27 cellular contexts compared by ENCODE assay signal in genomic region chr1:202146993-202147392, GRCh38. TPM values are rescaled to one million over a fixed set of nuclear protein-coding genes. Genes with fewer than 3 reads are reported as not detected.
A peak's percentile ranks its signal among the peaks of the same experiment; 100 is the strongest.
DNase-seq lines count a peak whose midpoint lies in the region; ATAC-seq, FAIRE-seq and TF ChIP-seq lines count a peak whose summit lies in the region.
"Had no signal": no experiment of that assay in that cellular context is flagged by ENCODE, and none has a peak within 500 bp of the region (broad histone marks: within the 10 kb centered on the region; RNA-seq: fewer than 3 reads in every experiment).

No MANE protein-coding gene starts in this region.

- no peak for ATAC-seq in HepG2
- ATAC-seq: sciatic nerve; stimulated activated memory B cell treated with anti-CD40 and anti-IgM and Interleukin-4, amounts not matched to agents 10 μg/mL and 1 μg/mL and 100 μg/mL, for 72 hours had no signal

- intact Hi-C loops in activated CD4-positive, alpha-beta T cell treated with anti-CD3 and anti-CD28 coated beads, Interleukin-2, amount 10 ng/mL, durations not matched to agents 24 days and 14 days (cut with micrococcal nuclease) = no loop called here
- intact Hi-C loops in HepG2 (cut with micrococcal nuclease; ENCODE audit: unreplicated experiment) = no loop called here

- peaks cover 26% of the 10 kb centered on the region for H3K4me1 ChIP-seq in HepG2 (ENCODE audit: insufficient read depth, low read length)
- H3K4me1 ChIP-seq: BE2C had no signal

- no peaks in the 10 kb centered on the region for H3K36me3 ChIP-seq in HepG2 (replicated peaks in 1 of 2; ENCODE audit: control insufficient read depth in 1 of 2, insufficient read depth in 2 of 2, low read length in 2 of 2)
- H3K36me3 ChIP-seq: BE2C, brain microvascular endothelial cell, prostate gland, SJCRH30, upper lobe of left lung had no signal

- no peaks in the 10 kb centered on the region for H3K9me3 ChIP-seq in HepG2 (ENCODE audit: low read length)
- H3K9me3 ChIP-seq: BE2C, prostate gland, SJCRH30, upper lobe of left lung had no signal

- H2AFZ ChIP-seq in HepG2 (ENCODE audit: low read length) = no peak overlapping the region

- BruUV-seq in HepG2 (replicated peaks; lab: Mats Ljungman, UMichigan) = no TSS peak

- no peaks in the 10 kb centered on the region for H3K27me3 Mint-ChIP-seq in activated CD4-positive, alpha-beta T cell treated with anti-CD3 and anti-CD28 coated beads, Interleukin-2, amount 10 ng/mL, durations not matched to agents 24 days and 14 days
- H3K27me3 Mint-ChIP-seq in IgD-negative memory B cell (peaks cover 2% of the 10 kb centered on the region), nephron (ENCODE audit: low read depth) (peaks cover 7% of the 10 kb centered on the region)
- H3K27me3 Mint-ChIP-seq: activated B cell treated with CpG ODN at 0.5 μM for 24 hours; stimulated activated memory B cell treated with anti-CD40 and anti-IgM and Interleukin-4, amounts not matched to agents 10 μg/mL and 1 μg/mL and 100 μg/mL, for 72 hours had no signal

- H3K4me3 ChIP-seq in HepG2 (replicated peaks in 1 of 3; ENCODE audit: insufficient read depth in 1 of 3, low read depth in 2 of 3, low read length in 3 of 3) = no peak overlapping the region
- H3K4me3 ChIP-seq: prostate gland, SJCRH30, upper lobe of left lung had no signal

- H3K27me3 ChIP-seq in HepG2 (ENCODE audit: control insufficient read depth in 1 of 2, insufficient read depth in 2 of 2, low read length in 2 of 2) = peaks cover 0 to 59% of the 10 kb centered on the region in 2 experiments; a peak in 4 of 5 replicates
- H3K27me3 ChIP-seq: BE2C, brain microvascular endothelial cell, upper lobe of left lung had no signal

- no peak for DNase-seq in activated CD4-positive, alpha-beta T cell treated with anti-CD3 and anti-CD28 coated beads, Interleukin-2, amount 10 ng/mL, durations not matched to agents 24 days and 14 days
- no peak for DNase-seq in activated CD4-positive, alpha-beta T cell treated with anti-CD3 and anti-CD28 coated beads for 4 hours
- DNase-seq in NCI-H1436 treated with DMSO at 0.1 percent for 48 hours (lab: John Stamatoyannopoulos, UW) (no peak), HepG2 (ENCODE audit: low spot score) (no peak)
- DNase-seq: activated B cell treated with CpG ODN at 0.5 μM for 24 hours; activated naive CD4-positive, alpha-beta T cell; activated T-cell treated with anti-CD3 and anti-CD28 coated beads, Interleukin-2, amount 50 U/mL, for 1 hour; amniotic stem cell; BE2C; brain microvascular endothelial cell; DMS153; hypothalamus; immature natural killer cell; NCI-H1048; NCI-H187 treated with DMSO at 0.1 percent for 48 hours; NCI-H526 treated with DMSO at 0.1 percent for 48 hours; SJCRH30; stimulated activated CD4-positive, alpha-beta T cell treated with anti-CD3 and anti-CD28 coated beads, Interleukin-12 subunit alpha, Interleukin-12 subunit beta, amount 100 ng/mL, for 4 hours; stimulated activated CD4-positive, alpha-beta T cell treated with anti-CD3 and anti-CD28 coated beads, Interleukin-4, amount 100 ng/mL, for 1 hour; upper lobe of left lung had no signal

- no peak overlapping the region for H3K27ac ChIP-seq in HepG2 (ENCODE audit: extremely low read length, insufficient read depth, low read length)
- H3K27ac ChIP-seq: brain microvascular endothelial cell, prostate gland, SJCRH30, upper lobe of left lung had no signal

- no peak for FAIRE-seq in HepG2 (lab: Jason Lieb, UNC)
- FAIRE-seq: endothelial cell of umbilical vein, H54 had no signal

- WGBS in HepG2 (ENCODE audit: low lambda C conversion rate) = 67% methylated on average over 1 of the region's 3 CpGs

- CTCF ChIA-PET in HepG2 (lab: Yijun Ruan, JAX; ENCODE audit: low intra/inter-chr PET ratio, low total read pairs) = no interaction called here

- TF ChIP-seq POLR2A in HepG2 (IDR thresholded peaks at IDR 0.05; ENCODE audit: insufficient read depth in 1 of 2, low read depth in 2 of 2, low read length in 2 of 2) = no peak

- TF ChIP-seq RAD21 in HepG2 (CRISPR knock-in tag; IDR thresholded peaks at IDR 0.05) = no peak

- H3K9me3 Mint-ChIP-seq in activated CD4-positive, alpha-beta T cell treated with anti-CD3 and anti-CD28 coated beads, Interleukin-2, amount 10 ng/mL, durations not matched to agents 24 days and 14 days = no peaks in the 10 kb centered on the region
- H3K9me3 Mint-ChIP-seq in IgD-negative memory B cell (no peaks in the 10 kb centered on the region), nephron (no peaks in the 10 kb centered on the region)
- H3K9me3 Mint-ChIP-seq: activated B cell treated with CpG ODN at 0.5 μM for 24 hours; immature natural killer cell; stimulated activated memory B cell treated with anti-CD40 and anti-IgM and Interleukin-4, amounts not matched to agents 10 μg/mL and 1 μg/mL and 100 μg/mL, for 72 hours had no signal

- no peak overlapping the region for H3K4me2 ChIP-seq in HepG2 (ENCODE audit: low read depth, low read length)

- H3K36me3 Mint-ChIP-seq in activated CD4-positive, alpha-beta T cell treated with anti-CD3 and anti-CD28 coated beads, Interleukin-2, amount 10 ng/mL, durations not matched to agents 24 days and 14 days (ENCODE audit: low read depth) = peaks cover 42% of the 10 kb centered on the region
- H3K36me3 Mint-ChIP-seq in IgD-negative memory B cell (no peaks in the 10 kb centered on the region), nephron (ENCODE audit: low read depth) (no peaks in the 10 kb centered on the region)

- H3K9ac ChIP-seq in HepG2 (ENCODE audit: insufficient read depth, low read depth, low read length) = no peak overlapping the region

- H3K79me2 ChIP-seq in HepG2 (ENCODE audit: insufficient read depth, low read length) = no peaks in the 10 kb centered on the region

- H3K27ac Mint-ChIP-seq in activated CD4-positive, alpha-beta T cell treated with anti-CD3 and anti-CD28 coated beads, Interleukin-2, amount 10 ng/mL, durations not matched to agents 24 days and 14 days = peak overlapping the region; percentile 51
- H3K27ac Mint-ChIP-seq in IgD-negative memory B cell = peak overlapping the region in 2 of 3 donors; percentile 43 to 96
- no peak overlapping the region for H3K27ac Mint-ChIP-seq in nephron
- H3K27ac Mint-ChIP-seq: activated B cell treated with CpG ODN at 0.5 μM for 24 hours; stimulated activated memory B cell treated with anti-CD40 and anti-IgM and Interleukin-4, amounts not matched to agents 10 μg/mL and 1 μg/mL and 100 μg/mL, for 72 hours had no signal

- TF ChIP-seq CTCF in nephron (IDR thresholded peaks at IDR 0.05; ENCODE audit: unreplicated experiment in 3 of 3) (no peak), HepG2 (CRISPR knock-in tag; IDR thresholded peaks at IDR 0.05) (no peak)

- H3K4me1 Mint-ChIP-seq in activated CD4-positive, alpha-beta T cell treated with anti-CD3 and anti-CD28 coated beads, Interleukin-2, amount 10 ng/mL, durations not matched to agents 24 days and 14 days = peaks cover 30% of the 10 kb centered on the region
- peaks cover 17 to 22% (median 21%) of the 10 kb centered on the region in 3 donors for H3K4me1 Mint-ChIP-seq in IgD-negative memory B cell
- peaks cover 12% of the 10 kb centered on the region for H3K4me1 Mint-ChIP-seq in nephron

- no peak overlapping the region for H3K4me3 Mint-ChIP-seq in activated CD4-positive, alpha-beta T cell treated with anti-CD3 and anti-CD28 coated beads, Interleukin-2, amount 10 ng/mL, durations not matched to agents 24 days and 14 days
- H3K4me3 Mint-ChIP-seq in IgD-negative memory B cell (peak overlapping the region in 1 of 4 donors; percentile 91), nephron (peak overlapping the region in 2 of 3 experiments; percentile 67 to 94)

- TF ChIP-seq EP300 in HepG2 (IDR thresholded peaks at IDR 0.05; ENCODE audit: low read depth in 2 of 2, low read length in 2 of 2) = no peak
- TF ChIP-seq EP300 in HepG2 (CRISPR knock-in tag; IDR thresholded peaks at IDR 0.05; ENCODE audit: borderline replicate concordance) = no peak

- POLR2A ChIA-PET in HepG2 (lab: Yijun Ruan, JAX) = no interaction called here

- H4K20me1 ChIP-seq in HepG2 (ENCODE audit: insufficient read depth, low read length) = peaks cover 8% of the 10 kb centered on the region; the same call in 1 of the 2 replicates

- in situ Hi-C loops in HepG2 (cut with HindIII; ENCODE audit: extremely low pct_ligation_motif_present, low pct_unique_long_range_greater_than_20kb) = no loop called here

RNA-seq across cellular contexts. Expression of gene ARL8A, which starts 2.5 kb away (rescaled TPM):
- total RNA-seq in activated CD4-positive, alpha-beta T cell treated with anti-CD3 and anti-CD28 coated beads, Interleukin-2, amount 10 ng/mL, durations not matched to agents 24 days and 14 days = 51.9 and 57.4 TPM in 2 replicates
- polyA plus RNA-seq in IgD-negative memory B cell (17.3 TPM), HepG2 (2011; rRNA removed) (18.8 and 23.4 TPM in 2 replicates)
- 2.2 and 2.7 TPM in 2 replicates for total RNA-seq in HepG2 (2016; rRNA removed; fragmentation: Illumina TruSeq; extraction: Trizol)
- total RNA-seq in HepG2 (2016; cell fraction: cytosol; rRNA removed; fragmentation: Illumina TruSeq; extraction: Trizol; ENCODE audit: low read depth) = 1.4 and 1.7 TPM in 2 replicates
- 2.3 and 3.0 TPM in 2 replicates for total RNA-seq in HepG2 (2016; cell fraction: insoluble cytoplasmic fraction; rRNA removed; fragmentation: Illumina TruSeq; extraction: Trizol)
- 2.9 and 3.5 TPM in 2 replicates for total RNA-seq in HepG2 (2016; cell fraction: membrane; rRNA removed; fragmentation: Illumina TruSeq; extraction: Trizol)
- total RNA-seq in HepG2 (2016; cell fraction: nucleus; rRNA removed; fragmentation: Illumina TruSeq; extraction: Trizol) = 1.8 and 1.9 TPM in 2 replicates
- polyA plus RNA-seq in HepG2 (2011; cell fraction: cytosol; rRNA removed) = 16.2 and 20.4 TPM in 2 replicates
- polyA plus RNA-seq in HepG2 (2011; cell fraction: nucleus; rRNA removed) = 14.8 and 15.5 TPM in 2 replicates
- polyA plus RNA-seq in HepG2 (2012) = 3.9 and 8.1 TPM in 2 replicates
- 1.6 and 2.1 TPM in 2 replicates for polyA plus RNA-seq in HepG2 (2016; cell fraction: cytosol; fragmentation: Illumina TruSeq; extraction: Trizol; ENCODE audit: low read depth)
- 2.6 and 2.8 TPM in 2 replicates for polyA plus RNA-seq in HepG2 (2016; cell fraction: insoluble cytoplasmic fraction; fragmentation: Illumina TruSeq; extraction: Trizol; ENCODE audit: low read depth)
- polyA plus RNA-seq in HepG2 (2016; cell fraction: membrane; fragmentation: Illumina TruSeq; extraction: Trizol; ENCODE audit: low read depth) = 1.9 and 2.2 TPM in 2 replicates
- polyA plus RNA-seq in HepG2 (2016; cell fraction: nucleus; fragmentation: Illumina TruSeq; extraction: Trizol; ENCODE audit: insufficient read depth, low read depth) = 4.0 and 9.1 TPM in 2 replicates
- 7.2 and 18.3 TPM in 2 replicates for polyA minus RNA-seq in HepG2 (2011; rRNA and poly(A)+ RNA removed; ENCODE audit: low replicate concordance)
- 10.6 and 11.2 TPM in 2 replicates for polyA minus RNA-seq in HepG2 (2011; cell fraction: cytosol; rRNA and poly(A)+ RNA removed)
- 5.2 and 6.1 TPM in 2 replicates for polyA minus RNA-seq in HepG2 (2011; cell fraction: nucleus; rRNA and poly(A)+ RNA removed)

RNA-seq across cellular contexts. Expression of gene PTPN7, which starts 13.4 kb away (rescaled TPM):
- total RNA-seq in activated CD4-positive, alpha-beta T cell treated with anti-CD3 and anti-CD28 coated beads, Interleukin-2, amount 10 ng/mL, durations not matched to agents 24 days and 14 days = 475 and 478 TPM in 2 replicates
- polyA plus RNA-seq in IgD-negative memory B cell = 18.7 TPM
- not detected in 2 replicates for total RNA-seq in HepG2 (2016; rRNA removed; fragmentation: Illumina TruSeq; extraction: Trizol)
- total RNA-seq in HepG2 (2016; cell fraction: cytosol; rRNA removed; fragmentation: Illumina TruSeq; extraction: Trizol; ENCODE audit: low read depth) = 0.18 TPM in 1 of 2 replicates, not detected in the other
- not detected in 2 replicates for total RNA-seq in HepG2 (2016; cell fraction: insoluble cytoplasmic fraction; rRNA removed; fragmentation: Illumina TruSeq; extraction: Trizol)
- total RNA-seq in HepG2 (2016; cell fraction: membrane; rRNA removed; fragmentation: Illumina TruSeq; extraction: Trizol) = not detected in 2 replicates
- total RNA-seq in HepG2 (2016; cell fraction: nucleus; rRNA removed; fragmentation: Illumina TruSeq; extraction: Trizol) = not detected in 2 replicates
- polyA plus RNA-seq in HepG2 (2011; rRNA removed) = 0.05 TPM in 1 of 2 replicates, not detected in the other
- 0.12 and 0.15 TPM in 2 replicates for polyA plus RNA-seq in HepG2 (2011; cell fraction: cytosol; rRNA removed)
- 0.05 TPM in 1 of 2 replicates, not detected in the other for polyA plus RNA-seq in HepG2 (2011; cell fraction: nucleus; rRNA removed)
- not detected in 2 replicates for polyA plus RNA-seq in HepG2 (2012)
- 0.06 and 0.08 TPM in 2 replicates for polyA plus RNA-seq in HepG2 (2016; cell fraction: cytosol; fragmentation: Illumina TruSeq; extraction: Trizol; ENCODE audit: low read depth)
- not detected in 2 replicates for polyA plus RNA-seq in HepG2 (2016; cell fraction: insoluble cytoplasmic fraction; fragmentation: Illumina TruSeq; extraction: Trizol; ENCODE audit: low read depth)
- polyA plus RNA-seq in HepG2 (2016; cell fraction: membrane; fragmentation: Illumina TruSeq; extraction: Trizol; ENCODE audit: low read depth) = not detected in 2 replicates
- not detected in 2 replicates for polyA plus RNA-seq in HepG2 (2016; cell fraction: nucleus; fragmentation: Illumina TruSeq; extraction: Trizol; ENCODE audit: insufficient read depth, low read depth)
- 0.12 and 1.5 TPM in 2 replicates for polyA minus RNA-seq in HepG2 (2011; rRNA and poly(A)+ RNA removed; ENCODE audit: low replicate concordance)
- polyA minus RNA-seq in HepG2 (2011; cell fraction: cytosol; rRNA and poly(A)+ RNA removed) = not detected in 2 replicates
- polyA minus RNA-seq in HepG2 (2011; cell fraction: nucleus; rRNA and poly(A)+ RNA removed) = not detected in 2 replicates

RNA-seq across cellular contexts. Expression of gene GPR37L1, which starts 24.3 kb away (rescaled TPM):
- total RNA-seq in activated CD4-positive, alpha-beta T cell treated with anti-CD3 and anti-CD28 coated beads, Interleukin-2, amount 10 ng/mL, durations not matched to agents 24 days and 14 days = not detected in 2 replicates
- polyA plus RNA-seq in IgD-negative memory B cell (0.11 TPM), HepG2 (2011; rRNA removed) (0.12 and 0.13 TPM in 2 replicates)
- not detected in 2 replicates for total RNA-seq in HepG2 (2016; rRNA removed; fragmentation: Illumina TruSeq; extraction: Trizol)
- total RNA-seq in HepG2 (2016; cell fraction: cytosol; rRNA removed; fragmentation: Illumina TruSeq; extraction: Trizol; ENCODE audit: low read depth) = not detected in 2 replicates
- total RNA-seq in HepG2 (2016; cell fraction: insoluble cytoplasmic fraction; rRNA removed; fragmentation: Illumina TruSeq; extraction: Trizol) = not detected in 2 replicates
- total RNA-seq in HepG2 (2016; cell fraction: membrane; rRNA removed; fragmentation: Illumina TruSeq; extraction: Trizol) = not detected in 2 replicates
- total RNA-seq in HepG2 (2016; cell fraction: nucleus; rRNA removed; fragmentation: Illumina TruSeq; extraction: Trizol) = not detected in 2 replicates
- polyA plus RNA-seq in HepG2 (2011; cell fraction: cytosol; rRNA removed) = 0.08 and 0.09 TPM in 2 replicates
- 0.19 and 0.21 TPM in 2 replicates for polyA plus RNA-seq in HepG2 (2011; cell fraction: nucleus; rRNA removed)
- polyA plus RNA-seq in HepG2 (2012) = 0.03 and 0.05 TPM in 2 replicates
- polyA plus RNA-seq in HepG2 (2016; cell fraction: cytosol; fragmentation: Illumina TruSeq; extraction: Trizol; ENCODE audit: low read depth) = not detected in 2 replicates
- polyA plus RNA-seq in HepG2 (2016; cell fraction: insoluble cytoplasmic fraction; fragmentation: Illumina TruSeq; extraction: Trizol; ENCODE audit: low read depth) = not detected in 2 replicates
- polyA plus RNA-seq in HepG2 (2016; cell fraction: membrane; fragmentation: Illumina TruSeq; extraction: Trizol; ENCODE audit: low read depth) = not detected in 2 replicates
- not detected in 2 replicates for polyA plus RNA-seq in HepG2 (2016; cell fraction: nucleus; fragmentation: Illumina TruSeq; extraction: Trizol; ENCODE audit: insufficient read depth, low read depth)
- polyA minus RNA-seq in HepG2 (2011; rRNA and poly(A)+ RNA removed; ENCODE audit: low replicate concordance) = 0.20 and 0.21 TPM in 2 replicates
- not detected in 2 replicates for polyA minus RNA-seq in HepG2 (2011; cell fraction: cytosol; rRNA and poly(A)+ RNA removed)
- polyA minus RNA-seq in HepG2 (2011; cell fraction: nucleus; rRNA and poly(A)+ RNA removed) = 0.12 TPM in 1 of 2 replicates, not detected in the other
- total RNA-seq: activated B cell treated with CpG ODN at 0.5 μM for 24 hours, endothelial cell of umbilical vein had no signal
- polyA plus RNA-seq: endothelial cell of umbilical vein had no signal

RNA-seq across cellular contexts. Expression of gene LGR6, which starts 46.6 kb away (rescaled TPM):
- not detected in 2 replicates for total RNA-seq in activated CD4-positive, alpha-beta T cell treated with anti-CD3 and anti-CD28 coated beads, Interleukin-2, amount 10 ng/mL, durations not matched to agents 24 days and 14 days
- not detected for polyA plus RNA-seq in IgD-negative memory B cell
- not detected in 2 replicates for total RNA-seq in HepG2 (2016; rRNA removed; fragmentation: Illumina TruSeq; extraction: Trizol)
- total RNA-seq in HepG2 (2016; cell fraction: cytosol; rRNA removed; fragmentation: Illumina TruSeq; extraction: Trizol; ENCODE audit: low read depth) = not detected in 2 replicates
- 0.04 TPM in 1 of 2 replicates, not detected in the other for total RNA-seq in HepG2 (2016; cell fraction: insoluble cytoplasmic fraction; rRNA removed; fragmentation: Illumina TruSeq; extraction: Trizol)
- total RNA-seq in HepG2 (2016; cell fraction: membrane; rRNA removed; fragmentation: Illumina TruSeq; extraction: Trizol) = not detected in 2 replicates
- total RNA-seq in HepG2 (2016; cell fraction: nucleus; rRNA removed; fragmentation: Illumina TruSeq; extraction: Trizol) = not detected in 2 replicates
- 0.04 and 0.07 TPM in 2 replicates for polyA plus RNA-seq in HepG2 (2011; rRNA removed)
- polyA plus RNA-seq in HepG2 (2011; cell fraction: cytosol; rRNA removed) = 0.03 and 0.05 TPM in 2 replicates
- polyA plus RNA-seq in HepG2 (2011; cell fraction: nucleus; rRNA removed) = 0.14 and 0.19 TPM in 2 replicates
- not detected in 2 replicates for polyA plus RNA-seq in HepG2 (2012)
- polyA plus RNA-seq in HepG2 (2016; cell fraction: cytosol; fragmentation: Illumina TruSeq; extraction: Trizol; ENCODE audit: low read depth) = 0.03 TPM in 1 of 2 replicates, not detected in the other
- polyA plus RNA-seq in HepG2 (2016; cell fraction: insoluble cytoplasmic fraction; fragmentation: Illumina TruSeq; extraction: Trizol; ENCODE audit: low read depth) = not detected in 2 replicates
- not detected in 2 replicates for polyA plus RNA-seq in HepG2 (2016; cell fraction: membrane; fragmentation: Illumina TruSeq; extraction: Trizol; ENCODE audit: low read depth)
- polyA plus RNA-seq in HepG2 (2016; cell fraction: nucleus; fragmentation: Illumina TruSeq; extraction: Trizol; ENCODE audit: insufficient read depth, low read depth) = not detected in 2 replicates
- 0.12 TPM in 1 of 2 replicates, not detected in the other for polyA minus RNA-seq in HepG2 (2011; rRNA and poly(A)+ RNA removed; ENCODE audit: low replicate concordance)
- not detected in 2 replicates for polyA minus RNA-seq in HepG2 (2011; cell fraction: cytosol; rRNA and poly(A)+ RNA removed)
- polyA minus RNA-seq in HepG2 (2011; cell fraction: nucleus; rRNA and poly(A)+ RNA removed) = not detected in 2 replicates
- total RNA-seq: activated B cell treated with CpG ODN at 0.5 μM for 24 hours, endothelial cell of umbilical vein, SJCRH30 had no signal
- polyA plus RNA-seq: endothelial cell of umbilical vein had no signal

Comparison
In these comparisons a context has a peak if more than half of its experiments do, and no peak if none do; other contexts are left out.
1. H3K27ac Mint-ChIP-seq: peak in activated CD4-positive, alpha-beta T cell treated with anti-CD3 and anti-CD28 coated beads, Interleukin-2, amount 10 ng/mL, durations not matched to agents 24 days and 14 days (single experiment) and IgD-negative memory B cell (2 of 3); none in nephron (0 of 3).
2. RNA of gene ARL8A, which starts 2.5 kb away (total RNA-seq): 51.9 to 57.4 TPM in activated CD4-positive, alpha-beta T cell treated with anti-CD3 and anti-CD28 coated beads, Interleukin-2, amount 10 ng/mL, durations not matched to agents 24 days and 14 days; 1.4 to 3.5 TPM in HepG2; every median in the first group is over 10 times any median in the second.
3. RNA of gene PTPN7, which starts 13.4 kb away (total RNA-seq): 475 to 478 TPM in activated CD4-positive, alpha-beta T cell treated with anti-CD3 and anti-CD28 coated beads, Interleukin-2, amount 10 ng/mL, durations not matched to agents 24 days and 14 days; 0.18 TPM in HepG2; every median in the first group is over 100 times any median in the second.